8 cellular contexts compared by ENCODE assay signal in genomic region chr14:92794961-92795360, GRCh38.
DNase-seq lines count a peak whose midpoint lies in the region; ATAC-seq and TF ChIP-seq lines count a peak whose summit lies in the region.

No MANE protein-coding gene starts in this region.

- peaks cover 3% of the 10 kb centered on the region for H3K36me3 ChIP-seq in GM06990 (ENCODE audit: control insufficient read depth, insufficient read depth, low read length)
- H3K36me3 ChIP-seq in SU-DHL-6 (ENCODE audit: low read length), result no peaks in the 10 kb centered on the region; the same call in 1 of the 2 replicates
- peaks cover 8% of the 10 kb centered on the region for H3K36me3 ChIP-seq in rectal smooth muscle tissue (ENCODE audit: control insufficient read depth, insufficient read depth, low read length)

- no peaks in the 10 kb centered on the region for H3K9me2 ChIP-seq in SU-DHL-6 (replicated peaks; ENCODE audit: insufficient read depth, low read length)

- H3K27ac ChIP-seq in SU-DHL-6 (ENCODE audit: low read depth, low read length) (peak overlapping the region; percentile 11; the same call in 1 of the 2 replicates), rectal smooth muscle tissue (ENCODE audit: low read depth, low read length) (peak overlapping the region; percentile 91)

- no peak for ATAC-seq in HG03521 (IDR thresholded peaks at IDR 0.05; ENCODE audit: unreplicated experiment)

- H3K9ac ChIP-seq in SU-DHL-6 (ENCODE audit: low read length), result peak overlapping the region; percentile 95
- peak overlapping the region; percentile 95 for H3K9ac ChIP-seq in rectal smooth muscle tissue (ENCODE audit: low read length)

- no peaks in the 10 kb centered on the region for H4K20me1 ChIP-seq in SU-DHL-6 (ENCODE audit: low read depth, low read length)

- no peak overlapping the region for H2AFZ ChIP-seq in SU-DHL-6 (ENCODE audit: low read depth, low read length, severe bottlenecking)

- peaks cover 6% of the 10 kb centered on the region; the same call in 1 of the 2 replicates for H3K9me3 ChIP-seq in SU-DHL-6 (ENCODE audit: insufficient read depth, low read length)

- peak overlapping the region; percentile 89 for H3K4me2 ChIP-seq in SU-DHL-6 (ENCODE audit: low read depth, low read length, poor library complexity, severe bottlenecking)

- H3K27me3 ChIP-seq in GM06990 (replicated peaks; ENCODE audit: control insufficient read depth, insufficient read depth, low read length) (no peaks in the 10 kb centered on the region), SU-DHL-6 (ENCODE audit: low read length) (no peaks in the 10 kb centered on the region), rectal smooth muscle tissue (ENCODE audit: control insufficient read depth, insufficient read depth, low read length) (no peaks in the 10 kb centered on the region)

- H3F3A ChIP-seq in SU-DHL-6 (ENCODE audit: insufficient read depth), result peaks cover 5% of the 10 kb centered on the region; the same call in 1 of the 2 replicates

- DNase-seq in GM06990 (ENCODE audit: extremely low read depth, insufficient read length), result no peak
- no peak for DNase-seq in fibroblast of pulmonary artery (ENCODE audit: low read depth)
- no peak for DNase-seq in NCI-H1048 (lab: John Stamatoyannopoulos, UW)
- no peak for DNase-seq in globus pallidus (ENCODE audit: low spot score)
- DNase-seq in LoVo (ENCODE audit: low spot score), result no peak

- TF ChIP-seq CTCF in GM06990 (IDR thresholded peaks at IDR 0.05; ENCODE audit: insufficient read depth, low read length, poor library complexity, severe bottlenecking), result no peak
- no peak for TF ChIP-seq CTCF in SU-DHL-6 (IDR thresholded peaks at IDR 0.05; ENCODE audit: insufficient read depth, low read length, poor library complexity, severe bottlenecking)
- no peak for TF ChIP-seq CTCF in fibroblast of pulmonary artery (IDR thresholded peaks at IDR 0.05; ENCODE audit: low read length, missing control alignments)

- H3K4me1 ChIP-seq in rectal smooth muscle tissue (ENCODE audit: control insufficient read depth, insufficient read depth, low read length), result no peaks in the 10 kb centered on the region

- peaks cover 35% of the 10 kb centered on the region for H3K79me2 ChIP-seq in SU-DHL-6 (ENCODE audit: insufficient read depth, low read length)

- H3K4me3 ChIP-seq in GM06990 (replicated peaks; ENCODE audit: low read depth, low read length) (peak overlapping the region; percentile 99), SU-DHL-6 (ENCODE audit: insufficient read depth, low read length, poor library complexity, severe bottlenecking) (peak overlapping the region; percentile 66), fibroblast of pulmonary artery (replicated peaks; ENCODE audit: low read depth, low read length) (peak overlapping the region; percentile 99), rectal smooth muscle tissue (ENCODE audit: low read length) (peak overlapping the region; percentile 88)
